ENCODE assay signal across 30 cellular contexts in the genomic region with DNA sequence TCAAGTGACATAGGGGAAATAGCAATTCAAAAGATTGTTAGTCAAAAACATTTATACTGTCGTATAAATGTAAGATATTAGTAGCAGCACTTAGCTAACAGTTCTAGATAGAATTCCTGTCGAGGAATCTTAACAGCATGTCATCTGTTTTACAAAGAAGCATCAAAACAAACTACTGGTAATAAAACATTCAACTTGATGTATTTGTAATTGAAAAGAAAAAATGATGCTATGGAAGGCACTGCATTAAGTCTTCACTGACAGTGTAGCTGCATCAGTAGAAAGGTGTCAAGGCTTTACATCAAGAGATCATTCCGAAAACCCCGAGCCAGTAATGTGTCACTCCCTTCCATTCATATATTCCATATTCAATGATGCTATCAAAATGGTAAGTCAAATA.
"Had no signal": no experiment of that assay in that cellular context is flagged by ENCODE, and none has a peak within 500 bp of the region (broad histone marks: within the 10 kb centered on the region; RNA-seq: fewer than 3 reads in every experiment).

No MANE protein-coding gene starts in this region.

- DNase-seq: activated effector memory CD4-positive, alpha-beta T cell treated with anti-CD3 and anti-CD28 coated beads, Interleukin-2, amount 50 U/mL, for 16 hours; activated effector memory CD4-positive, alpha-beta T cell treated with Interleukin-2 at 50 U/mL for 16 hours; activated gamma-delta T cell; activated gamma-delta T cell treated with Interleukin-2 at 50 U/mL for 16 hours; activated naive CD4-positive, alpha-beta T cell; activated naive CD4-positive, alpha-beta T cell treated with anti-CD3 and anti-CD28 coated beads for 36 hours; activated naive CD4-positive, alpha-beta T cell treated with anti-CD3 and anti-CD28 coated beads, Interleukin-2, amount 10 ng/mL, durations not matched to agents 7 days and 5 days; activated naive CD4-positive, alpha-beta T cell treated with anti-CD3 and anti-CD28 coated beads, Interleukin-2, amount 50 U/mL, for 16 hours; activated naive CD4-positive, alpha-beta T cell treated with Interleukin-2 at 50 U/mL for 16 hours; activated naive CD8-positive, alpha-beta T cell treated with anti-CD3 and anti-CD28 coated beads for 36 hours; activated naive CD8-positive, alpha-beta T cell treated with anti-CD3 and anti-CD28 coated beads, Interleukin-2, amount 10 ng/mL, durations not matched to agents 7 days and 5 days; activated naive CD8-positive, alpha-beta T cell treated with anti-CD3 and anti-CD28 coated beads, Interleukin-2, amount 50 U/mL, for 24 hours; activated T-cell treated with anti-CD3 and anti-CD28 coated beads, Interleukin-2, amount 50 U/mL, for 1 hour; activated T-cell treated with anti-CD3 and anti-CD28 coated beads, Interleukin-2, amount 50 U/mL, for 24 hours; activated T-cell treated with anti-CD3 and anti-CD28 coated beads, Interleukin-2, amount 50 U/mL, for 4 hours; activated T-cell treated with anti-CD3 and anti-CD28 coated beads, Interleukin-2, amount 50 U/mL, for 48 hours; activated T-cell treated with anti-CD3 and anti-CD28 coated beads, Interleukin-2, amount 50 U/mL, for 72 hours; adrenal gland; amniotic stem cell; amygdala; anterior cingulate cortex; aorta; body of pancreas; brain microvascular endothelial cell; caudate nucleus; central memory CD4-positive, alpha-beta T cell; cerebellar nuclear complex had no signal

- H3K27me3 ChIP-seq: adrenal gland, ascending aorta, body of pancreas, brain microvascular endothelial cell, breast epithelium, cardiac muscle cell had no signal

- H3K9me3 ChIP-seq: adrenal gland, ascending aorta, body of pancreas, breast epithelium had no signal

- H3K4me3 ChIP-seq: adrenal gland, ascending aorta, body of pancreas, breast epithelium, cardiac muscle cell had no signal

- H3K27ac ChIP-seq: adrenal gland, ascending aorta, body of pancreas, brain microvascular endothelial cell, breast epithelium, cardiac muscle cell had no signal

- H3K36me3 ChIP-seq: adrenal gland, ascending aorta, brain microvascular endothelial cell, breast epithelium, cardiac muscle cell had no signal
